8 cellular contexts compared by ENCODE assay signal in genomic region chr19:40143612-40144011, GRCh38. TPM values are rescaled to one million over a fixed set of nuclear protein-coding genes. Genes with fewer than 3 reads are reported as not detected.
DNase-seq lines count a peak whose midpoint lies in the region; ATAC-seq, FAIRE-seq and TF ChIP-seq lines count a peak whose summit lies in the region.

No MANE protein-coding gene starts in this region.

- POLR2A ChIA-PET in GM10248 (lab: Yijun Ruan, JAX), result interaction anchor here (1.0 kb wide), 1 partner anchor 47 kb away, joined by 3 read pairs; no protein-coding TSS in a partner anchor

- no peaks in the 10 kb centered on the region for H3K36me3 ChIP-seq in tibial artery

- CTCF ChIA-PET in GM10248 (lab: Yijun Ruan, JAX), result interaction anchor here (0.8 kb wide), 1 partner anchor 23 kb away, joined by 4 read pairs; no protein-coding TSS in a partner anchor

- peak; percentile 50 for DNase-seq in GM10248 (ENCODE audit: extremely low spot score)
- DNase-seq in UCSD-AML1 (lab: John Stamatoyannopoulos, UW; ENCODE audit: unreplicated experiment), result peak; percentile 64
- DNase-seq in HTR-8/SVneo (ENCODE audit: insufficient read length, low spot score), result no peak
- DNase-seq in tibial artery, result no peak
- DNase-seq in C1 segment of cervical spinal cord (lab: John Stamatoyannopoulos, UW), result no peak
- no peak for DNase-seq in activated effector memory CD4-positive, alpha-beta T cell treated with anti-CD3 and anti-CD28 coated beads, Interleukin-2, amount 50 U/mL, for 16 hours

- intact Hi-C loops in tibial artery (cut with DNase I; ENCODE audit: low total_unique reads), result no loop called here

- no peak for FAIRE-seq in HTR-8/SVneo (lab: Jason Lieb, UNC)

- H3K4me1 ChIP-seq in mononuclear cell (ENCODE audit: insufficient read depth, low read length), result peaks cover 70% of the 10 kb centered on the region
- H3K4me1 ChIP-seq in tibial artery, result no peaks in the 10 kb centered on the region

- H3K9me3 ChIP-seq in mononuclear cell (ENCODE audit: low read depth, low read length), result no peaks in the 10 kb centered on the region
- no peaks in the 10 kb centered on the region for H3K9me3 ChIP-seq in tibial artery

- H3K4me3 ChIP-seq in mononuclear cell (ENCODE audit: low read length), result peak overlapping the region; percentile 8
- no peak overlapping the region for H3K4me3 ChIP-seq in tibial artery

- ATAC-seq in HG02885 (IDR thresholded peaks at IDR 0.05; ENCODE audit: poor library complexity, unreplicated experiment), result peak; percentile 50

- H3K27ac ChIP-seq in tibial artery, result no peak overlapping the region

- H3K27me3 ChIP-seq in mononuclear cell (ENCODE audit: insufficient read depth, low read length) (no peaks in the 10 kb centered on the region), tibial artery (peaks cover 0 to 20% of the 10 kb centered on the region in 2 donors)

- TF ChIP-seq CTCF in GM10248 (IDR thresholded peaks at IDR 0.05; ENCODE audit: control extremely low read depth, extremely low read depth, low read depth, missing control alignments) (no peak), tibial artery (IDR thresholded peaks at IDR 0.05) (no peak)

RNA-seq across cellular contexts. Expression of gene MAP3K10, which starts 47.6 kb away (rescaled TPM):
- total RNA-seq in mononuclear cell, result 6.3 TPM

RNA-seq across cellular contexts. Expression of gene ZNF780A, which starts 52.9 kb away (rescaled TPM):
- total RNA-seq in mononuclear cell, result 9.6 TPM

Comparison
In these comparisons a context has a peak if more than half of its experiments do, and no peak if none do; other contexts are left out.
1. DNase-seq: peak in GM10248 (single experiment) and UCSD-AML1 (single experiment); none in HTR-8/SVneo (single experiment), tibial artery (0 of 2), C1 segment of cervical spinal cord (0 of 14) and activated effector memory CD4-positive, alpha-beta T cell treated with anti-CD3 and anti-CD28 coated beads, Interleukin-2, amount 50 U/mL, for 16 hours (single experiment).